9 cellular contexts compared by ENCODE assay signal in the genomic region with DNA sequence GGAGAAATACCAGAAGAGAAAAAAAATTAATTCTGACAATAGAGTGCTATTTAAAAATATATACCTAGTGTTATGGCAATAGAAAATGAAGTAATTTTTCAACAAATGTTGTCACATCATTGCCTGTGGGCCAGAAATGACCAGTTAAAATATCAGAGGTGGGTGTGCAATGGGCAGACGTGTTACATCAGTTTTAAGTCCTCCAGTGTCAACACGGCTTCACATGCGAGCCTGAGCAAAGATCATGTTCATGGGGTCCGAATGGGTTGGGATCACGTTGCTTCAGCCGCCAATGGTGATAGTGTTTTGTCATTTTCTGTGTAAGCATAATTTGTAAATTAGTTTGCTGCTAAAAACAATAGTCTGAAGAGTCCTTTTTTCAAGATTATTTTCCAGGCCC. TPM values are rescaled to one million over a fixed set of nuclear protein-coding genes. Genes with fewer than 3 reads are reported as not detected.
"Had no signal": no experiment of that assay in that cellular context is flagged by ENCODE, and none has a peak within 500 bp of the region (broad histone marks: within the 10 kb centered on the region; RNA-seq: fewer than 3 reads in every experiment).

No MANE protein-coding gene starts in this region.

- H3K4me1 ChIP-seq: HAP-1 had no signal

- H3K4me3 Mint-ChIP-seq: HFFc6 had no signal

- H3K9me3 ChIP-seq: HAP-1 had no signal

- FAIRE-seq: HTR-8/SVneo, K562 had no signal

- H3K36me3 ChIP-seq: HAP-1 had no signal

- H3K4me3 ChIP-seq: HAP-1, K562 had no signal

- H3K27ac Mint-ChIP-seq: HFFc6 had no signal

- ATAC-seq: HCT116, K562 had no signal

- H3K9me3 Mint-ChIP-seq: HFFc6 had no signal

- DNase-seq: GOT3, H7, HFFc6, KG1 had no signal

RNA-seq across cellular contexts. Expression of a gene that starts 27.5 kb away (rescaled TPM):
- total RNA-seq: HT-29 had no signal
- polyA plus RNA-seq: K562 had no signal
